ENCODE assay signal across 2 cellular contexts in genomic region chrX:21166302-21166982, GRCh38.
TF ChIP-seq lines count a peak whose summit lies in the region.

No MANE protein-coding gene starts in this region.

TF ChIP-seq in SK-N-SH treated with all-trans-retinoic acid at 6 μM for 48 hours, 23 proteins besides CTCF, POLR2A, EP300 and RAD21 (continued from another document):
- TF ChIP-seq TSHZ2 (CRISPR knock-in tag; IDR thresholded peaks at IDR 0.05) (no peak), PATZ1 (CRISPR knock-in tag; IDR thresholded peaks at IDR 0.05; ENCODE audit: borderline replicate concordance) (no peak), CSDC2 (CRISPR knock-in tag; IDR thresholded peaks at IDR 0.05) (no peak), RARB (CRISPR knock-in tag; IDR thresholded peaks at IDR 0.05) (no peak), TOX (CRISPR knock-in tag; IDR thresholded peaks at IDR 0.05; ENCODE audit: borderline replicate concordance) (no peak), ZFP3 (CRISPR knock-in tag; IDR thresholded peaks at IDR 0.05) (no peak)

TF ChIP-seq in SK-N-SH, 30 proteins besides CTCF, POLR2A, EP300 and RAD21 (continued from another document):
- TF ChIP-seq REST (IDR thresholded peaks at IDR 0.05; ENCODE audit: low read depth, low read length) (no peak), EZH2phosphoT487 (IDR thresholded peaks at IDR 0.05; ENCODE audit: borderline replicate concordance, low read depth) (no peak), JUND (IDR thresholded peaks at IDR 0.05) (no peak), GATA2 (CRISPR knock-in tag; IDR thresholded peaks at IDR 0.05) (no peak), MXI1 (IDR thresholded peaks at IDR 0.05; ENCODE audit: low read depth, low read length) (no peak), RFX5 (IDR thresholded peaks at IDR 0.05; ENCODE audit: low read length) (no peak)
